5 cellular contexts compared by ENCODE assay signal in genomic region chr22:36228369-36228768, GRCh38. TPM values are rescaled to one million over a fixed set of nuclear protein-coding genes. Genes with fewer than 3 reads are reported as not detected.
"Had no signal": no experiment of that assay in that cellular context is flagged by ENCODE, and none has a peak within 500 bp of the region (broad histone marks: within the 10 kb centered on the region; RNA-seq: fewer than 3 reads in every experiment).

No MANE protein-coding gene starts in this region.

RNA-seq across cellular contexts. Expression of gene APOL1, which starts 24.6 kb away (rescaled TPM):
- total RNA-seq: PC-3 had no signal

RNA-seq across cellular contexts. Expression of gene APOL4, which starts 26.8 kb away (rescaled TPM):
- total RNA-seq: HT-29, IMR-90, OCI-LY7, SK-MEL-5 had no signal
